In genomic region chrX:11934089-11934488, GRCh38 we compare ENCODE assay signal across 29 cellular contexts.
"Had no signal": no experiment of that assay in that cellular context is flagged by ENCODE, and none has a peak within 500 bp of the region (broad histone marks: within the 10 kb centered on the region; RNA-seq: fewer than 3 reads in every experiment).

No MANE protein-coding gene starts in this region.

- H3K36me3 Mint-ChIP-seq: naive thymus-derived CD8-positive, alpha-beta T cell; natural killer cell treated with Interleukin-12 subunit alpha and Interleukin-12 subunit beta and Interleukin-15 and Interleukin-18, amount 100 ng/mL, for 72 hours; stimulated activated effector memory CD8-positive, alpha-beta T cell treated with anti-CD3 and anti-CD28 coated beads, Interleukin-12 subunit alpha, Interleukin-12 subunit beta, amount 100 ng/mL, for 72 hours; stimulated activated naive B cell treated with anti-CD40 and anti-IgM and Interleukin-4, amounts not matched to agents 10 μg/mL and 1 μg/mL and 100 μg/mL, for 72 hours; type B pancreatic cell had no signal

- H3K27ac ChIP-seq: neutrophil, parathyroid adenoma, psoas muscle, right lobe of liver, sigmoid colon, stomach, thoracic aorta, thyroid gland, tibial nerve, upper lobe of right lung, uterus had no signal

- H2AFZ ChIP-seq: parathyroid adenoma had no signal

- ATAC-seq: naive thymus-derived CD8-positive, alpha-beta T cell; natural killer cell treated with Interleukin-12 subunit alpha and Interleukin-12 subunit beta and Interleukin-15 and Interleukin-18, amount 100 ng/mL, for 72 hours; psoas muscle; right cardiac atrium; right lobe of liver; stimulated activated effector memory CD8-positive, alpha-beta T cell treated with anti-CD3 and anti-CD28 coated beads, Interleukin-12 subunit alpha, Interleukin-12 subunit beta, amount 100 ng/mL, for 72 hours; stimulated activated naive B cell treated with anti-CD40 and anti-IgM and Interleukin-4, amounts not matched to agents 10 μg/mL and 1 μg/mL and 100 μg/mL, for 72 hours; upper lobe of right lung had no signal

- H3K4me3 ChIP-seq: psoas muscle, right lobe of liver, sigmoid colon, stomach, thoracic aorta, thyroid gland, tibial nerve, upper lobe of right lung, uterus had no signal

- H3K79me2 ChIP-seq: parathyroid adenoma had no signal

- H3K4me3 Mint-ChIP-seq: naive thymus-derived CD8-positive, alpha-beta T cell; natural killer cell treated with Interleukin-12 subunit alpha and Interleukin-12 subunit beta and Interleukin-15 and Interleukin-18, amount 100 ng/mL, for 72 hours; nephron progenitor cell; neural crest cell; stimulated activated effector memory CD8-positive, alpha-beta T cell treated with anti-CD3 and anti-CD28 coated beads, Interleukin-12 subunit alpha, Interleukin-12 subunit beta, amount 100 ng/mL, for 72 hours; stimulated activated naive B cell treated with anti-CD40 and anti-IgM and Interleukin-4, amounts not matched to agents 10 μg/mL and 1 μg/mL and 100 μg/mL, for 72 hours; stimulated activated naive CD8-positive, alpha-beta T cell treated with anti-CD3 and anti-CD28 coated beads, Interleukin-15, Interleukin-2, amounts not matched to agents 100 ng/mL and 50 ng/mL, for 24 hours; type B pancreatic cell had no signal

- H3K27ac Mint-ChIP-seq: naive thymus-derived CD8-positive, alpha-beta T cell; natural killer cell treated with Interleukin-12 subunit alpha and Interleukin-12 subunit beta and Interleukin-15 and Interleukin-18, amount 100 ng/mL, for 72 hours; nephron progenitor cell; progenitor cell of endocrine pancreas; stimulated activated effector memory CD8-positive, alpha-beta T cell treated with anti-CD3 and anti-CD28 coated beads, Interleukin-12 subunit alpha, Interleukin-12 subunit beta, amount 100 ng/mL, for 72 hours; stimulated activated naive B cell treated with anti-CD40 and anti-IgM and Interleukin-4, amounts not matched to agents 10 μg/mL and 1 μg/mL and 100 μg/mL, for 72 hours; stimulated activated naive CD8-positive, alpha-beta T cell treated with anti-CD3 and anti-CD28 coated beads, Interleukin-15, Interleukin-2, amounts not matched to agents 100 ng/mL and 50 ng/mL, for 24 hours; type B pancreatic cell had no signal

- H3K4me1 ChIP-seq: parathyroid adenoma, psoas muscle, right lobe of liver, sigmoid colon, stomach, thyroid gland, tibial nerve, upper lobe of right lung, uterus had no signal

- H3K36me3 ChIP-seq: neutrophil, right lobe of liver, sigmoid colon, stomach, thoracic aorta, thyroid gland, tibial nerve, upper lobe of right lung, uterus had no signal

- H3K4me1 Mint-ChIP-seq: naive thymus-derived CD8-positive, alpha-beta T cell; nephron progenitor cell; neural crest cell; stimulated activated effector memory CD8-positive, alpha-beta T cell treated with anti-CD3 and anti-CD28 coated beads, Interleukin-12 subunit alpha, Interleukin-12 subunit beta, amount 100 ng/mL, for 72 hours; stimulated activated naive B cell treated with anti-CD40 and anti-IgM and Interleukin-4, amounts not matched to agents 10 μg/mL and 1 μg/mL and 100 μg/mL, for 72 hours had no signal

- H3K9ac ChIP-seq: parathyroid adenoma had no signal

- DNase-seq: naive thymus-derived CD8-positive, alpha-beta T cell; nephron progenitor cell; nucleus accumbens; posterior cingulate gyrus; psoas muscle; right cardiac atrium; right lobe of liver; sigmoid colon; small intestine; stimulated activated CD4-positive, alpha-beta T cell treated with anti-CD3 and anti-CD28 coated beads, Interleukin-15, amount 100 ng/mL, for 24 hours; stimulated activated CD4-positive, alpha-beta T cell treated with anti-CD3 and anti-CD28 coated beads, Interleukin-2, amount 100 ng/mL, for 24 hours; stimulated activated CD4-positive, alpha-beta T cell treated with anti-CD3 and anti-CD28 coated beads, Interleukin-2, amount 100 ng/mL, for 48 hours; stimulated activated CD4-positive, alpha-beta T cell treated with anti-CD3 and anti-CD28 coated beads, Interleukin-4, amount 100 ng/mL, for 24 hours; stimulated activated naive B cell treated with anti-CD40 and anti-IgM and Interleukin-4, amounts not matched to agents 10 μg/mL and 1 μg/mL and 100 μg/mL, for 72 hours; stimulated activated naive CD4-positive, alpha-beta T cell treated with Interleukin-2 at 50 U/mL for 16 hours; stomach; thyroid gland; upper lobe of right lung; uterus had no signal

- H3K27me3 Mint-ChIP-seq: naive thymus-derived CD8-positive, alpha-beta T cell; natural killer cell treated with Interleukin-12 subunit alpha and Interleukin-12 subunit beta and Interleukin-15 and Interleukin-18, amount 100 ng/mL, for 72 hours; progenitor cell of endocrine pancreas; stimulated activated naive CD8-positive, alpha-beta T cell treated with anti-CD3 and anti-CD28 coated beads, Interleukin-15, Interleukin-2, amounts not matched to agents 100 ng/mL and 50 ng/mL, for 24 hours; type B pancreatic cell had no signal

- H3K9me3 ChIP-seq: neutrophil, right lobe of liver, sigmoid colon, thoracic aorta, thyroid gland, tibial nerve, upper lobe of right lung, uterus had no signal

- H3K9me3 Mint-ChIP-seq: natural killer cell treated with Interleukin-12 subunit alpha and Interleukin-12 subunit beta and Interleukin-15 and Interleukin-18, amount 100 ng/mL, for 72 hours; stimulated activated effector memory CD8-positive, alpha-beta T cell treated with anti-CD3 and anti-CD28 coated beads, Interleukin-12 subunit alpha, Interleukin-12 subunit beta, amount 100 ng/mL, for 72 hours; type B pancreatic cell had no signal

- H3K27me3 ChIP-seq: neutrophil, right lobe of liver, sigmoid colon, stomach, thyroid gland, tibial nerve, upper lobe of right lung, uterus had no signal
